Comparison of ENCODE assay signal across 11 cellular contexts in the genomic region with DNA sequence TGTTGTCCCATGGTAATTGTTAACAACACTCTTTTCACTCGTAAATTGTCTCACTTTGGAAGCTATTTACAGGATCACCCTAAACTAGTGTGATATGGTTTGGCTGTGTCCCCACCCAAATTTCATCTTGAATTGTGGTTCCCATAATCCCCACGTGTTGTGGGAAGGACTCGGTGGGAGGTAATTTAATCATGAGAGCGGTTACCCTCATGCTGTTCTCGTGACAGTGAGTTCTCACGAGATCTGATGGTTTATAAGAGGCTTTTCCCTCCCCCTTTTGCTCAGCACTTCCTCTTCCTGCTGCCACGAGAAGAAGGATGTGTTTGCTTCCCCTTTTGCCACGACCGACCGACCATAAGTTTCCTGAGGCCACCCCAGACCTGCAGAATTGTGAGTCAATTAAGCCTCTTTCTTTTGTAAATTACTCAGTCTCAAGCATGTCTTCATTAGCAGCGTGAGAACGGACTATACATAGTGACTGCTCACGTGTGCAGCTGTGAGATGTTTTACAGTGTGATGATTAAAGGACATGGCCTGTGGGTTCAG. TPM values are rescaled to one million over a fixed set of nuclear protein-coding genes. Genes with fewer than 3 reads are reported as not detected.
A peak's percentile ranks its signal among the peaks of the same experiment; 100 is the strongest.
DNase-seq lines count a peak whose midpoint lies in the region; ATAC-seq, FAIRE-seq and TF ChIP-seq lines count a peak whose summit lies in the region.
"Had no signal": no experiment of that assay in that cellular context is flagged by ENCODE, and none has a peak within 500 bp of the region (broad histone marks: within the 10 kb centered on the region; RNA-seq: fewer than 3 reads in every experiment).

No MANE protein-coding gene starts in this region.

- peaks cover 10% of the 10 kb centered on the region for H3K4me1 Mint-ChIP-seq in T-helper 17 cell

- peak overlapping the region; percentile 61 for H3K4me3 Mint-ChIP-seq in T-helper 17 cell

- TF ChIP-seq CTCF in AG10803 (conservative IDR thresholded peaks at IDR 0.05; ENCODE audit: low read length), result no peak

- DNase-seq in AG10803 (ENCODE audit: low read depth) (peak; percentile 8), GM19239 (ENCODE audit: insufficient read length, low spot score) (no peak), T-helper 17 cell (no peak), left cardiac atrium (no peak), NCI-H774 (lab: John Stamatoyannopoulos, UW) (no peak), activated gamma-delta T cell (lab: John Stamatoyannopoulos, UW) (no peak), NCI-H345 (lab: John Stamatoyannopoulos, UW) (no peak), NCI-H1105 (lab: John Stamatoyannopoulos, UW) (no peak)
- DNase-seq: NCI-H1694 treated with DMSO at 0.1 percent for 48 hours; stimulated activated naive CD4-positive, alpha-beta T cell treated with Interleukin-2 at 50 U/mL for 16 hours had no signal

- intact Hi-C loops in left cardiac atrium (cut with DNase I), result no loop called here

- peaks cover 5% of the 10 kb centered on the region for H3K36me3 Mint-ChIP-seq in T-helper 17 cell (ENCODE audit: low read depth)

- no peak for ATAC-seq in T-helper 17 cell
- peak; percentile 31 to 67 for ATAC-seq in left cardiac atrium
- ATAC-seq: pancreas had no signal

- H3K9me3 ChIP-seq in T-helper 17 cell (ENCODE audit: control insufficient read depth, low read length, poor library complexity, severe bottlenecking), result no peaks in the 10 kb centered on the region
- H3K9me3 ChIP-seq: pancreas had no signal

- peak overlapping the region; percentile 56 for H3K27ac Mint-ChIP-seq in T-helper 17 cell

- peak; percentile 31 for FAIRE-seq in GM19239 (lab: Jason Lieb, UNC)
- FAIRE-seq: pancreas had no signal

- no peak overlapping the region for H3K4me3 ChIP-seq in AG10803 (ENCODE audit: low read length)
- H3K4me3 ChIP-seq: pancreas had no signal

- peaks cover 8% of the 10 kb centered on the region for H3K27me3 Mint-ChIP-seq in T-helper 17 cell

RNA-seq across cellular contexts. Expression of a gene that starts 34.4 kb away (rescaled TPM):
- total RNA-seq in T-helper 17 cell (under 1 TPM in 1 of 2 donors, not detected in 1; 0.10 TPM), left cardiac atrium (under 1 TPM in 1 of 2 donors, not detected in 1; 0.21 TPM)

RNA-seq across cellular contexts. Expression of a gene that starts 42.3 kb away (rescaled TPM):
- total RNA-seq in T-helper 17 cell (10 to 100 TPM in 1 of 2 donors, 1 to 10 TPM in 1; 9.5 to 15.8 TPM), left cardiac atrium (10 to 100 TPM; 36.4 to 58.5 TPM)
